Comparison of ENCODE assay signal across 8 cellular contexts in the genomic region with DNA sequence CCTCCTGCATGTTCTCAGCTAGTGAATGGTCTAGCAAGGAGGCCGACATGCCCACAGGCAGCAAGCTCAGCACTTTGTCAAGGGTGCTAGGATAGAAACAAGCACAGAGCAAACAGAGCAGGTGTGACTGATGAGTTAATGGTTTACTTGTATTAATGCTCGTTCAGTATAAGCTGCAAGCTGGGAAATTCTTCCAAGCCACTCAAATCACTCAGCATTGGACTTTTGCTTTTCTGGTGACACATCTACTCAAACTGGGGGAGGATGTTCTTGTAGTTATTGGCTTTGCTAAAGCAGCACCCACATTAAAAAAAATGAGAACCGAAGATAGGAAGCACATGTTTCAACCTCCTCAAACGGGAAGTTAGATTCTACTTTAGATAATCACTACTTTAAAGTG. TPM values are rescaled to one million over a fixed set of nuclear protein-coding genes. Genes with fewer than 3 reads are reported as not detected.
A peak's percentile ranks its signal among the peaks of the same experiment; 100 is the strongest.
DNase-seq lines count a peak whose midpoint lies in the region; ATAC-seq, FAIRE-seq and TF ChIP-seq lines count a peak whose summit lies in the region.

No MANE protein-coding gene starts in this region.

- H3K9me3 ChIP-seq in IMR-90 (ENCODE audit: control insufficient read depth, insufficient read depth, low read length) (no peaks in the 10 kb centered on the region), HAP-1 (no peaks in the 10 kb centered on the region)

- in situ Hi-C loops in IMR-90 (cut with MboI; ENCODE audit: low sequenced_read_pairs) (no loop called here), HAP-1 (cut with MboI; ENCODE audit: low sequenced_read_pairs) (no loop called here)

- no peak overlapping the region for H3K4me3 ChIP-seq in IMR-90 (ENCODE audit: insufficient read depth, low read depth, low read length)
- H3K4me3 ChIP-seq in HAP-1: no peak overlapping the region

- H4K8ac ChIP-seq in IMR-90 (ENCODE audit: low read depth in 2 of 2, low read length in 2 of 2): no peak overlapping the region; a peak in 1 of 4 replicates

- H2BK5ac ChIP-seq in IMR-90 (ENCODE audit: low read depth, low read length, poor library complexity, severe bottlenecking): no peak overlapping the region

- H3K18ac ChIP-seq in IMR-90 (ENCODE audit: low read depth, low read length): no peak overlapping the region

- no TSS peak for BruUV-seq in IMR-90 (replicated peaks; lab: Mats Ljungman, UMichigan)

- peak overlapping the region; percentile 12 for H2BK120ac ChIP-seq in IMR-90 (ENCODE audit: low read depth, low read length)

- H3K27me3 ChIP-seq in IMR-90 (ENCODE audit: control insufficient read depth, insufficient read depth, low read length) (no peaks in the 10 kb centered on the region), HAP-1 (ENCODE audit: low read depth) (no peaks in the 10 kb centered on the region)

- peaks cover 45% of the 10 kb centered on the region for H3K9me1 ChIP-seq in IMR-90 (ENCODE audit: insufficient read depth, low read length)

- H4K5ac ChIP-seq in IMR-90 (ENCODE audit: low read depth, low read length): no peak overlapping the region

- peak overlapping the region; percentile 10; the same call in 1 of the 2 replicates for H2AK5ac ChIP-seq in IMR-90 (ENCODE audit: low read depth, low read length)

- dilution Hi-C loops in IMR-90 (cut with HindIII; ENCODE audit: low sequenced_read_pairs, unreplicated experiment): no loop called here

- H3K56ac ChIP-seq in IMR-90 (ENCODE audit: extremely low read depth, insufficient read depth, low read length): no peak overlapping the region

- H3K4me1 ChIP-seq in IMR-90 (ENCODE audit: control insufficient read depth, insufficient read depth, low read length) (peaks cover 36% of the 10 kb centered on the region), HAP-1 (peaks cover 14% of the 10 kb centered on the region)

- intact Hi-C loops in IMR-90 (cut with micrococcal nuclease): no loop called here

- no peak for TF ChIP-seq CTCF in IMR-90 (conservative IDR thresholded peaks at IDR 0.05; ENCODE audit: low read depth, low read length)

- no peak overlapping the region for H2AK9ac ChIP-seq in IMR-90 (replicated peaks; ENCODE audit: low read depth, low read length, poor library complexity)

- TF ChIP-seq POLR2A in IMR-90 (IDR thresholded peaks at IDR 0.05; ENCODE audit: low read depth, low read length): no peak

- ATAC-seq in GM18508 (IDR thresholded peaks at IDR 0.05; ENCODE audit: insufficient read depth, unreplicated experiment): peak; percentile 80
- ATAC-seq in GM21619 (IDR thresholded peaks at IDR 0.05; ENCODE audit: unreplicated experiment): peak; percentile 85
- ATAC-seq in IMR-90 (ENCODE audit: low read depth): no peak

- no peak for DNase-seq in IMR-90
- no peak for DNase-seq in cerebellar cortex (ENCODE audit: low spot score)
- no peak for DNase-seq in retina
- DNase-seq in HAP-1 (ENCODE audit: low spot score in 2 of 2): no peak
- DNase-seq in cerebellar nuclear complex (lab: John Stamatoyannopoulos, UW): no peak

- no CpG with 5 or more reads among the region's 4 CpGs for WGBS in IMR-90 (ENCODE audit: extremely low coverage in 2 of 2, insufficient read length in 1 of 2), 2 experiments

- no peak overlapping the region for H2AFZ ChIP-seq in IMR-90 (replicated peaks; ENCODE audit: low read length, poor library complexity)

- no peak overlapping the region for H3K23ac ChIP-seq in IMR-90 (ENCODE audit: low read depth, low read length)

- H3K4me2 ChIP-seq in IMR-90 (ENCODE audit: low read depth, low read length): no peak overlapping the region

- H3K9ac ChIP-seq in IMR-90 (ENCODE audit: low read depth, low read length): no peak overlapping the region

- H3K36me3 ChIP-seq in IMR-90 (ENCODE audit: control insufficient read depth, insufficient read depth, low read length) (no peaks in the 10 kb centered on the region), HAP-1 (replicated peaks) (no peaks in the 10 kb centered on the region)

- H3K27ac ChIP-seq in IMR-90 (ENCODE audit: insufficient read depth, low read length): no peak overlapping the region

- H3K79me1 ChIP-seq in IMR-90 (ENCODE audit: low read depth in 1 of 2, low read length in 2 of 2): no peaks in the 10 kb centered on the region; a peak in 1 of 4 replicates

- no peak overlapping the region for H4K91ac ChIP-seq in IMR-90 (ENCODE audit: insufficient read depth, low read depth, low read length)

- H2BK20ac ChIP-seq in IMR-90 (ENCODE audit: low read depth, low read length): peak overlapping the region; percentile 8; the same call in 1 of the 2 replicates

- no peak for TF ChIP-seq RAD21 in IMR-90 (IDR thresholded peaks at IDR 0.05; ENCODE audit: low read length)

- CTCF ChIA-PET in IMR-90 (lab: Yijun Ruan, JAX): no interaction called here

- H3K4ac ChIP-seq in IMR-90 (ENCODE audit: low read depth, low read length): peak overlapping the region; percentile 17; the same call in 1 of the 2 replicates

- POLR2A ChIA-PET in IMR-90 (lab: Charles Lee; ENCODE audit: unreplicated experiment): no interaction called here

- no peaks in the 10 kb centered on the region for H4K20me1 ChIP-seq in IMR-90 (ENCODE audit: insufficient read depth, low read length)

- H2BK15ac ChIP-seq in IMR-90 (ENCODE audit: low read depth, low read length): no peak overlapping the region; the same call in 2 of the 3 replicates

- no peak overlapping the region for H3K14ac ChIP-seq in IMR-90 (replicated peaks; ENCODE audit: low read depth, low read length)

- FAIRE-seq in islet of Langerhans (lab: Jason Lieb, UNC): peak; percentile 96

TF ChIP-seq in IMR-90, 13 proteins besides CTCF, POLR2A, EP300 and RAD21:
- TF ChIP-seq MAZ (IDR thresholded peaks at IDR 0.05; ENCODE audit: borderline replicate concordance, low read depth, low read length): no peak

RNA-seq across cellular contexts. Expression of a gene that starts 43.1 kb away (rescaled TPM):
- total RNA-seq in IMR-90 (2012; rRNA removed): 16.5 and 16.7 TPM in 2 replicates
- polyA plus RNA-seq in IMR-90 (2012; rRNA removed): 7.6 and 8.2 TPM in 2 replicates
- polyA plus RNA-seq in IMR-90 (2012; cell fraction: cytosol; rRNA removed): 5.4 and 7.2 TPM in 2 replicates
- 9.9 and 17.1 TPM in 2 replicates for polyA plus RNA-seq in IMR-90 (2012; cell fraction: nucleus; rRNA removed; ENCODE audit: low replicate concordance)
